Comparison of ENCODE assay signal across 9 cellular contexts in the genomic region with DNA sequence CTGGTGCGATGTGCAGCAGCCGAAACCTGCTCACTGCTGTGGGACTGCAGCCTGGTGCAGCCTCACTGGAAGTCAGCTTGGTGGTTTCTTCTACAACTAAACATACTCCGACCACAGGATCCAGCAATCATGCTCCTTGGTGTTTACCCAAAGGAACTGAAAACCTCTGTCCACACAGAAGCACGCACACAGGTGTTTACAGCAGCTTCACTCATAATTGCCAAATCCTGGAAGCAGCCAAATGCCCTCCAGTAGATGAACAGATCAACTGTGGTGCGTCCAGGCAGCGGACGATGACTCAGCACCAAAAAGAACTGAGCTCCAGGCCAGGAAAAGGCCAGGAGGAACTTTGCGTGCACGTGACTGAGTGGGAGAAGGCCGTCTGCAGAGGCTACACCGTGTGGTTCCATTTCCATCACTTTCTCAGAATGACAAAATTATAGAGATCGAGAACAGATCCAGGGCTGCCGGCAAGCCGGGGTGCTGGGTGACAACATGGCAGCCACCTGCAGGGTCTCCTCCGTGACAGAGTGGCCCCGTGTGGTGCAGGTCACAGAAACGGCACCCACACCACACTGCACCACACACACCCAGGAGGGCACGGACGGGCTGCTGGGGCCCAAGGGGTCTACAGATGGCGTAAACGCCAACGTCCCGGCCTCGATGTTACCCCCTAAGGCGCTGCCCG. TPM values are rescaled to one million over a fixed set of nuclear protein-coding genes. Genes with fewer than 3 reads are reported as not detected.
DNase-seq lines count a peak whose midpoint lies in the region; ATAC-seq, FAIRE-seq and TF ChIP-seq lines count a peak whose summit lies in the region.
"Had no signal": no experiment of that assay in that cellular context is flagged by ENCODE, and none has a peak within 500 bp of the region (broad histone marks: within the 10 kb centered on the region; RNA-seq: fewer than 3 reads in every experiment).

No MANE protein-coding gene starts in this region.

- H3K9me3 ChIP-seq in HepG2 (ENCODE audit: low read length): no peaks in the 10 kb centered on the region

- no peaks in the 10 kb centered on the region for H3K79me2 ChIP-seq in HepG2 (ENCODE audit: insufficient read depth, low read length)

- WGBS in HepG2 (ENCODE audit: low lambda C conversion rate): 63% methylated on average over 17 of the region's 26 CpGs

- intact Hi-C loops in HepG2 (cut with micrococcal nuclease; ENCODE audit: unreplicated experiment): no loop called here

- H3K9ac ChIP-seq in HepG2 (ENCODE audit: insufficient read depth, low read depth, low read length): no peak overlapping the region

- no peaks in the 10 kb centered on the region for H4K20me1 ChIP-seq in HepG2 (ENCODE audit: insufficient read depth, low read length)

- peak overlapping the region; percentile 24 for H3K27ac ChIP-seq in HepG2 (ENCODE audit: extremely low read length, insufficient read depth, low read length)
- H3K27ac ChIP-seq: skin epidermis had no signal

- H3K36me3 ChIP-seq in HepG2 (replicated peaks in 1 of 2; ENCODE audit: control insufficient read depth in 1 of 2, insufficient read depth in 2 of 2, low read length in 2 of 2): no peaks in the 10 kb centered on the region

- TF ChIP-seq RAD21 in HepG2 (CRISPR knock-in tag; IDR thresholded peaks at IDR 0.05): no peak

- H3K4me2 ChIP-seq in HepG2 (ENCODE audit: low read depth, low read length): peak overlapping the region; percentile 21

- H2AFZ ChIP-seq in HepG2 (ENCODE audit: low read length): no peak overlapping the region

- no TSS peak for BruUV-seq in HepG2 (replicated peaks; lab: Mats Ljungman, UMichigan)

- H3K4me1 ChIP-seq in HepG2 (ENCODE audit: insufficient read depth, low read length): peaks cover 52% of the 10 kb centered on the region

- no peak for TF ChIP-seq CTCF in AG09319 (IDR thresholded peaks at IDR 0.05; ENCODE audit: low read depth, low read length)
- TF ChIP-seq CTCF in HepG2 (CRISPR knock-in tag; IDR thresholded peaks at IDR 0.05): no peak

- no peak for TF ChIP-seq EP300 in HepG2 (IDR thresholded peaks at IDR 0.05; ENCODE audit: low read depth in 2 of 2, low read length in 2 of 2)
- TF ChIP-seq EP300 in HepG2 (CRISPR knock-in tag; IDR thresholded peaks at IDR 0.05; ENCODE audit: borderline replicate concordance): no peak

- in situ Hi-C loops in KBM-7 (cut with MboI; ENCODE audit: low pct_unique_long_range_greater_than_20kb, low sequenced_read_pairs) (no loop called here), HepG2 (cut with HindIII; ENCODE audit: extremely low pct_ligation_motif_present, low pct_unique_long_range_greater_than_20kb) (no loop called here)

- H3K27me3 ChIP-seq in HepG2 (ENCODE audit: control insufficient read depth in 1 of 2, insufficient read depth in 2 of 2, low read length in 2 of 2): peaks cover 7 to 44% of the 10 kb centered on the region in 2 experiments; a peak in 3 of 5 replicates

- DNase-seq in AG09319 (ENCODE audit: extremely low read depth, low read depth) (peak; percentile 57), KBM-7 (peak; percentile 78), amniotic epithelial cell (ENCODE audit: low read depth) (peak; percentile 88), HepG2 (ENCODE audit: low spot score) (peak; percentile 31), NCI-H1105 (lab: John Stamatoyannopoulos, UW) (no peak)

- CTCF ChIA-PET in HepG2 (lab: Yijun Ruan, JAX; ENCODE audit: low intra/inter-chr PET ratio, low total read pairs): no interaction called here

- H3K4me3 ChIP-seq in HepG2 (replicated peaks in 1 of 3; ENCODE audit: insufficient read depth in 1 of 3, low read depth in 2 of 3, low read length in 3 of 3): no peak overlapping the region
- H3K4me3 ChIP-seq: skin epidermis had no signal

- FAIRE-seq in HepG2 (lab: Jason Lieb, UNC): peak; percentile 58

- no peak for TF ChIP-seq POLR2A in HepG2 (IDR thresholded peaks at IDR 0.05; ENCODE audit: insufficient read depth in 1 of 2, low read depth in 2 of 2, low read length in 2 of 2)

- POLR2A ChIA-PET in HepG2 (lab: Yijun Ruan, JAX): interaction anchor here (1.6 kb wide), 1 partner anchor 23 kb away, joined by 3 read pairs; the partner anchor contains the start of gene NSMF

- ATAC-seq in HepG2 (no peak), GM19035 (IDR thresholded peaks at IDR 0.05; ENCODE audit: unreplicated experiment) (no peak), HG03378 (IDR thresholded peaks at IDR 0.05; ENCODE audit: unreplicated experiment) (no peak), GM18907 (IDR thresholded peaks at IDR 0.05; ENCODE audit: unreplicated experiment) (no peak)

RNA-seq across cellular contexts. Expression of gene NSMF, which starts 23.1 kb away (rescaled TPM):
- 38.3 and 44.3 TPM in 2 replicates for total RNA-seq in HepG2 (2016; rRNA removed; fragmentation: Illumina TruSeq; extraction: Trizol)
- 35.6 and 45.0 TPM in 2 replicates for total RNA-seq in HepG2 (2016; cell fraction: cytosol; rRNA removed; fragmentation: Illumina TruSeq; extraction: Trizol; ENCODE audit: low read depth)
- total RNA-seq in HepG2 (2016; cell fraction: insoluble cytoplasmic fraction; rRNA removed; fragmentation: Illumina TruSeq; extraction: Trizol): 31.9 and 43.2 TPM in 2 replicates
- total RNA-seq in HepG2 (2016; cell fraction: membrane; rRNA removed; fragmentation: Illumina TruSeq; extraction: Trizol): 88.7 and 95.2 TPM in 2 replicates
- 47.8 and 56.5 TPM in 2 replicates for total RNA-seq in HepG2 (2016; cell fraction: nucleus; rRNA removed; fragmentation: Illumina TruSeq; extraction: Trizol)
- 183 and 271 TPM in 2 replicates for polyA plus RNA-seq in HepG2 (2011; rRNA removed)
- 147 and 184 TPM in 2 replicates for polyA plus RNA-seq in HepG2 (2011; cell fraction: cytosol; rRNA removed)
- polyA plus RNA-seq in HepG2 (2011; cell fraction: nucleus; rRNA removed): 1,153 and 1,227 TPM in 2 replicates
- polyA plus RNA-seq in HepG2 (2012): 143 and 184 TPM in 2 replicates
- polyA plus RNA-seq in HepG2 (2016; cell fraction: cytosol; fragmentation: Illumina TruSeq; extraction: Trizol; ENCODE audit: low read depth): 80.1 and 97.0 TPM in 2 replicates
- polyA plus RNA-seq in HepG2 (2016; cell fraction: insoluble cytoplasmic fraction; fragmentation: Illumina TruSeq; extraction: Trizol; ENCODE audit: low read depth): 62.3 and 80.0 TPM in 2 replicates
- 159 and 160 TPM in 2 replicates for polyA plus RNA-seq in HepG2 (2016; cell fraction: membrane; fragmentation: Illumina TruSeq; extraction: Trizol; ENCODE audit: low read depth)
- 179 and 193 TPM in 2 replicates for polyA plus RNA-seq in HepG2 (2016; cell fraction: nucleus; fragmentation: Illumina TruSeq; extraction: Trizol; ENCODE audit: insufficient read depth, low read depth)
- 64.9 and 155 TPM in 2 replicates for polyA minus RNA-seq in HepG2 (2011; rRNA and poly(A)+ RNA removed; ENCODE audit: low replicate concordance)
- polyA minus RNA-seq in HepG2 (2011; cell fraction: cytosol; rRNA and poly(A)+ RNA removed): 76.5 and 105 TPM in 2 replicates
- polyA minus RNA-seq in HepG2 (2011; cell fraction: nucleus; rRNA and poly(A)+ RNA removed): 147 and 159 TPM in 2 replicates

RNA-seq across cellular contexts. Expression of gene ENTPD8, which starts 41.1 kb away (rescaled TPM):
- total RNA-seq in HepG2 (2016; rRNA removed; fragmentation: Illumina TruSeq; extraction: Trizol): 0.21 and 0.44 TPM in 2 replicates
- 0.09 and 0.20 TPM in 2 replicates for total RNA-seq in HepG2 (2016; cell fraction: cytosol; rRNA removed; fragmentation: Illumina TruSeq; extraction: Trizol; ENCODE audit: low read depth)
- 0.33 and 0.43 TPM in 2 replicates for total RNA-seq in HepG2 (2016; cell fraction: insoluble cytoplasmic fraction; rRNA removed; fragmentation: Illumina TruSeq; extraction: Trizol)
- total RNA-seq in HepG2 (2016; cell fraction: membrane; rRNA removed; fragmentation: Illumina TruSeq; extraction: Trizol): 0.21 and 0.37 TPM in 2 replicates
- total RNA-seq in HepG2 (2016; cell fraction: nucleus; rRNA removed; fragmentation: Illumina TruSeq; extraction: Trizol): 0.28 and 0.34 TPM in 2 replicates
- 0.26 and 0.38 TPM in 2 replicates for polyA plus RNA-seq in HepG2 (2011; rRNA removed)
- 0.21 and 0.30 TPM in 2 replicates for polyA plus RNA-seq in HepG2 (2011; cell fraction: cytosol; rRNA removed)
- polyA plus RNA-seq in HepG2 (2011; cell fraction: nucleus; rRNA removed): 3.0 and 3.2 TPM in 2 replicates
- polyA plus RNA-seq in HepG2 (2012): 0.35 and 0.44 TPM in 2 replicates
- 0.05 and 0.14 TPM in 2 replicates for polyA plus RNA-seq in HepG2 (2016; cell fraction: cytosol; fragmentation: Illumina TruSeq; extraction: Trizol; ENCODE audit: low read depth)
- 0.25 TPM in 1 of 2 replicates, not detected in the other for polyA plus RNA-seq in HepG2 (2016; cell fraction: insoluble cytoplasmic fraction; fragmentation: Illumina TruSeq; extraction: Trizol; ENCODE audit: low read depth)
- 0.08 and 0.15 TPM in 2 replicates for polyA plus RNA-seq in HepG2 (2016; cell fraction: membrane; fragmentation: Illumina TruSeq; extraction: Trizol; ENCODE audit: low read depth)
- 0.79 and 0.97 TPM in 2 replicates for polyA plus RNA-seq in HepG2 (2016; cell fraction: nucleus; fragmentation: Illumina TruSeq; extraction: Trizol; ENCODE audit: insufficient read depth, low read depth)
- 0.26 TPM in 1 of 2 replicates, not detected in the other for polyA minus RNA-seq in HepG2 (2011; rRNA and poly(A)+ RNA removed; ENCODE audit: low replicate concordance)
- not detected in 2 replicates for polyA minus RNA-seq in HepG2 (2011; cell fraction: cytosol; rRNA and poly(A)+ RNA removed)
- 0.26 and 0.37 TPM in 2 replicates for polyA minus RNA-seq in HepG2 (2011; cell fraction: nucleus; rRNA and poly(A)+ RNA removed)

RNA-seq across cellular contexts. Expression of gene NOXA1, which starts 59.0 kb away (rescaled TPM):
- total RNA-seq in HepG2 (2016; rRNA removed; fragmentation: Illumina TruSeq; extraction: Trizol): 0.63 and 1.2 TPM in 2 replicates
- 0.81 and 1.1 TPM in 2 replicates for total RNA-seq in HepG2 (2016; cell fraction: cytosol; rRNA removed; fragmentation: Illumina TruSeq; extraction: Trizol; ENCODE audit: low read depth)
- 0.82 and 1.9 TPM in 2 replicates for total RNA-seq in HepG2 (2016; cell fraction: insoluble cytoplasmic fraction; rRNA removed; fragmentation: Illumina TruSeq; extraction: Trizol)
- 0.46 and 1.00 TPM in 2 replicates for total RNA-seq in HepG2 (2016; cell fraction: membrane; rRNA removed; fragmentation: Illumina TruSeq; extraction: Trizol)
- 1.6 and 2.0 TPM in 2 replicates for total RNA-seq in HepG2 (2016; cell fraction: nucleus; rRNA removed; fragmentation: Illumina TruSeq; extraction: Trizol)
- polyA plus RNA-seq in HepG2 (2011; rRNA removed): 0.78 and 2.1 TPM in 2 replicates
- polyA plus RNA-seq in HepG2 (2011; cell fraction: cytosol; rRNA removed): 0.53 and 1.0 TPM in 2 replicates
- polyA plus RNA-seq in HepG2 (2011; cell fraction: nucleus; rRNA removed): 17.1 and 17.5 TPM in 2 replicates
- 0.76 and 1.0 TPM in 2 replicates for polyA plus RNA-seq in HepG2 (2012)
- 0.60 and 0.67 TPM in 2 replicates for polyA plus RNA-seq in HepG2 (2016; cell fraction: cytosol; fragmentation: Illumina TruSeq; extraction: Trizol; ENCODE audit: low read depth)
- polyA plus RNA-seq in HepG2 (2016; cell fraction: insoluble cytoplasmic fraction; fragmentation: Illumina TruSeq; extraction: Trizol; ENCODE audit: low read depth): 0.39 and 0.46 TPM in 2 replicates
- 0.44 and 0.56 TPM in 2 replicates for polyA plus RNA-seq in HepG2 (2016; cell fraction: membrane; fragmentation: Illumina TruSeq; extraction: Trizol; ENCODE audit: low read depth)
- 3.7 and 3.8 TPM in 2 replicates for polyA plus RNA-seq in HepG2 (2016; cell fraction: nucleus; fragmentation: Illumina TruSeq; extraction: Trizol; ENCODE audit: insufficient read depth, low read depth)
- 0.44 and 0.61 TPM in 2 replicates for polyA minus RNA-seq in HepG2 (2011; rRNA and poly(A)+ RNA removed; ENCODE audit: low replicate concordance)
- 0.44 TPM in 1 of 2 replicates, not detected in the other for polyA minus RNA-seq in HepG2 (2011; cell fraction: cytosol; rRNA and poly(A)+ RNA removed)
- 1.8 and 3.4 TPM in 2 replicates for polyA minus RNA-seq in HepG2 (2011; cell fraction: nucleus; rRNA and poly(A)+ RNA removed)

RNA-seq across cellular contexts. Expression of gene EXD3, which starts 59.3 kb away (rescaled TPM):
- total RNA-seq in HepG2 (2016; rRNA removed; fragmentation: Illumina TruSeq; extraction: Trizol): 1.3 and 2.7 TPM in 2 replicates
- 1.1 and 1.7 TPM in 2 replicates for total RNA-seq in HepG2 (2016; cell fraction: cytosol; rRNA removed; fragmentation: Illumina TruSeq; extraction: Trizol; ENCODE audit: low read depth)
- 1.3 and 3.1 TPM in 2 replicates for total RNA-seq in HepG2 (2016; cell fraction: insoluble cytoplasmic fraction; rRNA removed; fragmentation: Illumina TruSeq; extraction: Trizol)
- total RNA-seq in HepG2 (2016; cell fraction: membrane; rRNA removed; fragmentation: Illumina TruSeq; extraction: Trizol): 1.6 and 2.4 TPM in 2 replicates
- 3.0 and 3.1 TPM in 2 replicates for total RNA-seq in HepG2 (2016; cell fraction: nucleus; rRNA removed; fragmentation: Illumina TruSeq; extraction: Trizol)
- polyA plus RNA-seq in HepG2 (2011; rRNA removed): 4.8 and 9.1 TPM in 2 replicates
- 1.6 and 3.2 TPM in 2 replicates for polyA plus RNA-seq in HepG2 (2011; cell fraction: cytosol; rRNA removed)
- 82.5 and 82.6 TPM in 2 replicates for polyA plus RNA-seq in HepG2 (2011; cell fraction: nucleus; rRNA removed)
- polyA plus RNA-seq in HepG2 (2012): 4.7 and 9.6 TPM in 2 replicates
- polyA plus RNA-seq in HepG2 (2016; cell fraction: cytosol; fragmentation: Illumina TruSeq; extraction: Trizol; ENCODE audit: low read depth): 3.8 and 4.6 TPM in 2 replicates
- polyA plus RNA-seq in HepG2 (2016; cell fraction: insoluble cytoplasmic fraction; fragmentation: Illumina TruSeq; extraction: Trizol; ENCODE audit: low read depth): 2.3 and 2.8 TPM in 2 replicates
- 5.3 and 6.7 TPM in 2 replicates for polyA plus RNA-seq in HepG2 (2016; cell fraction: membrane; fragmentation: Illumina TruSeq; extraction: Trizol; ENCODE audit: low read depth)
- 8.9 and 9.7 TPM in 2 replicates for polyA plus RNA-seq in HepG2 (2016; cell fraction: nucleus; fragmentation: Illumina TruSeq; extraction: Trizol; ENCODE audit: insufficient read depth, low read depth)
- 3.4 and 4.2 TPM in 2 replicates for polyA minus RNA-seq in HepG2 (2011; rRNA and poly(A)+ RNA removed; ENCODE audit: low replicate concordance)
- polyA minus RNA-seq in HepG2 (2011; cell fraction: cytosol; rRNA and poly(A)+ RNA removed): 0.62 and 2.6 TPM in 2 replicates
- 6.6 and 9.0 TPM in 2 replicates for polyA minus RNA-seq in HepG2 (2011; cell fraction: nucleus; rRNA and poly(A)+ RNA removed)
